Comparison of ENCODE assay signal across 18 cellular contexts in the genomic region with DNA sequence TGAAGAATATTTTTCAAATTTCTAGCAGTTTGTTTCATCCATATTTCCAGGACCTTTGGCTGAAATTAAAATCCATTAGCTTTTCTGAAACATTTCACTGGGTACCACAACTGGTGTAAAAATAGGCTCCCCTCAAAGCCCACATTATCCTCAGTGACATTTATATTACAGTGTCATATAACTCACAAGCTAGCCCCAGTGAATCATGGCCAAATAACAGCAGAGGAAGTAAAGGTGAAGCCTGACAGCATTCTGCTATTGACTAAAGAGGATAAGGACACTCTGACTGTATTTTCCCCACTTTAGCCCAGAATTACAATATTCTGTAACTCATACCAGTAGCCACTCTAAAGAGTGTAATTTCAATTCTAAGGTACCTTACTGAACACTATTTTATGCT. TPM values are rescaled to one million over a fixed set of nuclear protein-coding genes. Genes with fewer than 3 reads are reported as not detected.
DNase-seq lines count a peak whose midpoint lies in the region; ATAC-seq lines count a peak whose summit lies in the region.
"Had no signal": no experiment of that assay in that cellular context is flagged by ENCODE, and none has a peak within 500 bp of the region (broad histone marks: within the 10 kb centered on the region; RNA-seq: fewer than 3 reads in every experiment).

No MANE protein-coding gene starts in this region.

- H3K4me3 Mint-ChIP-seq in activated T-helper 17 cell treated with anti-CD3 and anti-CD28 coated beads, Interleukin-2, amount 50 U/mL, for 72 hours = no peak overlapping the region
- no peak overlapping the region for H3K4me3 Mint-ChIP-seq in stimulated activated memory B cell treated with anti-CD40 and anti-IgM and Interleukin-4, amounts not matched to agents 10 μg/mL and 1 μg/mL and 100 μg/mL, for 72 hours
- H3K4me3 Mint-ChIP-seq: CD4-positive, alpha-beta memory T cell; GM23338; H9 had no signal

- H3K27ac Mint-ChIP-seq in activated naive CD4-positive, alpha-beta T cell treated with anti-CD3 and anti-CD28 coated beads, Interleukin-2, amount 50 U/mL, for 72 hours = no peak overlapping the region
- no peak overlapping the region for H3K27ac Mint-ChIP-seq in activated T-helper 17 cell treated with anti-CD3 and anti-CD28 coated beads, Interleukin-2, amount 50 U/mL, for 72 hours
- no peak overlapping the region for H3K27ac Mint-ChIP-seq in stimulated activated memory B cell treated with anti-CD40 and anti-IgM and Interleukin-4, amounts not matched to agents 10 μg/mL and 1 μg/mL and 100 μg/mL, for 72 hours
- H3K27ac Mint-ChIP-seq: CD4-positive, alpha-beta memory T cell; GM23338; H9 had no signal

- no peak for DNase-seq in activated naive CD4-positive, alpha-beta T cell treated with anti-CD3 and anti-CD28 coated beads, Interleukin-2, amount 50 U/mL, for 72 hours (ENCODE audit: low spot score in 2 of 2)
- no peak for DNase-seq in activated naive CD4-positive, alpha-beta T cell treated with Interleukin-2 at 50 U/mL for 16 hours
- DNase-seq in NCI-H69 (lab: John Stamatoyannopoulos, UW) (peak; percentile 23), lung microvascular endothelial cell (ENCODE audit: low read depth in 2 of 2) (peak; percentile 22 to 68), mucosa of gallbladder (ENCODE audit: low spot score) (no peak), inferior parietal cortex (ENCODE audit: extremely low spot score) (no peak)
- DNase-seq: C1 segment of cervical spinal cord; Calu3; CD4-positive, alpha-beta memory T cell; COR-L47; DMS53; DMS79 treated with DMSO at 0.1 percent for 48 hours; GF-D8; H9 had no signal

- peaks cover 0 to 4% of the 10 kb centered on the region in 2 donors for H3K36me3 Mint-ChIP-seq in activated naive CD4-positive, alpha-beta T cell treated with anti-CD3 and anti-CD28 coated beads, Interleukin-2, amount 50 U/mL, for 72 hours
- no peaks in the 10 kb centered on the region for H3K36me3 Mint-ChIP-seq in activated T-helper 17 cell treated with anti-CD3 and anti-CD28 coated beads, Interleukin-2, amount 50 U/mL, for 72 hours (ENCODE audit: low read depth)
- no peaks in the 10 kb centered on the region for H3K36me3 Mint-ChIP-seq in stimulated activated memory B cell treated with anti-CD40 and anti-IgM and Interleukin-4, amounts not matched to agents 10 μg/mL and 1 μg/mL and 100 μg/mL, for 72 hours
- H3K36me3 Mint-ChIP-seq: CD4-positive, alpha-beta memory T cell had no signal

- no peaks in the 10 kb centered on the region for H3K4me1 Mint-ChIP-seq in activated T-helper 17 cell treated with anti-CD3 and anti-CD28 coated beads, Interleukin-2, amount 50 U/mL, for 72 hours
- no peaks in the 10 kb centered on the region for H3K4me1 Mint-ChIP-seq in stimulated activated memory B cell treated with anti-CD40 and anti-IgM and Interleukin-4, amounts not matched to agents 10 μg/mL and 1 μg/mL and 100 μg/mL, for 72 hours
- H3K4me1 Mint-ChIP-seq: CD4-positive, alpha-beta memory T cell had no signal

- H3K9me3 Mint-ChIP-seq in activated naive CD4-positive, alpha-beta T cell treated with anti-CD3 and anti-CD28 coated beads, Interleukin-2, amount 50 U/mL, for 72 hours = no peaks in the 10 kb centered on the region
- no peaks in the 10 kb centered on the region for H3K9me3 Mint-ChIP-seq in activated T-helper 17 cell treated with anti-CD3 and anti-CD28 coated beads, Interleukin-2, amount 50 U/mL, for 72 hours
- H3K9me3 Mint-ChIP-seq in stimulated activated memory B cell treated with anti-CD40 and anti-IgM and Interleukin-4, amounts not matched to agents 10 μg/mL and 1 μg/mL and 100 μg/mL, for 72 hours = peaks cover 3% of the 10 kb centered on the region
- H3K9me3 Mint-ChIP-seq: GM23338, H9 had no signal

- peaks cover 17% of the 10 kb centered on the region for H3K27me3 Mint-ChIP-seq in activated T-helper 17 cell treated with anti-CD3 and anti-CD28 coated beads, Interleukin-2, amount 50 U/mL, for 72 hours
- peaks cover 35% of the 10 kb centered on the region for H3K27me3 Mint-ChIP-seq in stimulated activated memory B cell treated with anti-CD40 and anti-IgM and Interleukin-4, amounts not matched to agents 10 μg/mL and 1 μg/mL and 100 μg/mL, for 72 hours

- peak; percentile 30 to 50 for ATAC-seq in activated naive CD4-positive, alpha-beta T cell treated with anti-CD3 and anti-CD28 coated beads, Interleukin-2, amount 50 U/mL, for 72 hours
- peak; percentile 24 for ATAC-seq in activated T-helper 17 cell treated with anti-CD3 and anti-CD28 coated beads, Interleukin-2, amount 50 U/mL, for 72 hours (replicated peaks)
- ATAC-seq in stimulated activated memory B cell treated with anti-CD40 and anti-IgM and Interleukin-4, amounts not matched to agents 10 μg/mL and 1 μg/mL and 100 μg/mL, for 72 hours = no peak
- ATAC-seq: GM23338, HCT116 had no signal

RNA-seq across cellular contexts. Expression of a gene that starts 21.9 kb away (rescaled TPM):
- total RNA-seq in activated naive CD4-positive, alpha-beta T cell treated with anti-CD3 and anti-CD28 coated beads, Interleukin-2, amount 50 U/mL, for 72 hours = 10 to 100 TPM in 1 of 2 donors, 1 to 10 TPM in 1; 5.2 to 12.2 TPM
- 1 to 10 TPM; 6.7 to 8.3 TPM for total RNA-seq in activated T-helper 17 cell treated with anti-CD3 and anti-CD28 coated beads, Interleukin-2, amount 50 U/mL, for 72 hours
- total RNA-seq in lung microvascular endothelial cell (160 and 407 TPM in 2 replicates), mucosa of gallbladder (77.3 TPM)

Comparison
In these comparisons a context has a peak if more than half of its experiments do, and no peak if none do; other contexts are left out.
1. DNase-seq: peak in NCI-H69 (single experiment) and lung microvascular endothelial cell (2 of 2); none in activated naive CD4-positive, alpha-beta T cell treated with anti-CD3 and anti-CD28 coated beads, Interleukin-2, amount 50 U/mL, for 72 hours (0 of 2), activated naive CD4-positive, alpha-beta T cell treated with Interleukin-2 at 50 U/mL for 16 hours (single experiment), mucosa of gallbladder (single experiment) and inferior parietal cortex (single experiment).